8 cellular contexts compared by ENCODE assay signal in the genomic region with DNA sequence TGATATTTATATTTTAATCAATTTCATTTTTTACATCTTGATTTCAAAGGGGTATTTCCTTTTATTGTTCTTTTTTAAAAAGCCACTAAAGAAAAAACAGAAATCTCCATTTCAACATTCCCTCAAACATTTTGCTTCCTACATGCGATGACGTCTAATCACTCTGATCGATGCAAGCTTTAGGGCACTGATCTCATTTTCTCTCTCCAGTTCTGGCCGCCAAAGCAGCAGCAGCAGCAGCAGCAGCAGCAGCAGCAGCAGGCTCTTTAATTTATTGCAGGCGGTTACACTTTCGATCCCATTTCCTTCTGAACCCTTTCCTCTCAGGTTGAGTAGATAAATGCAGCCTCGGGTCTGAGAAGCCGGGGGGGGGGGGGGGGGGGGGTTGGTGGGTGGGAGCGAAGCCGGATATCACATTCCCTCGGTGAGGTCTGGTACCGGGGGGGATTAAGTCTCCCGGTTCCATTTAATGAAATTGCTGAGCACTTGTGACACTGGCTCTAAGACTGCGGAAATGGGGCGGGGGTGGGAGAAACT. TPM values are rescaled to one million over a fixed set of nuclear protein-coding genes. Genes with fewer than 3 reads are reported as not detected.
DNase-seq lines count a peak whose midpoint lies in the region; ATAC-seq and TF ChIP-seq lines count a peak whose summit lies in the region.

No MANE protein-coding gene starts in this region.

- H3K36me3 ChIP-seq in cardiac muscle cell (no peaks in the 10 kb centered on the region), mucosa of descending colon (ENCODE audit: low read depth) (no peaks in the 10 kb centered on the region)

- ATAC-seq in left cardiac atrium (no peak), mucosa of descending colon (no peak)

- H3K4me3 ChIP-seq in cardiac muscle cell (peak overlapping the region; percentile 92), mucosa of descending colon (no peak overlapping the region)

- intact Hi-C loops in left cardiac atrium (cut with DNase I) = no loop called here
- intact Hi-C loops in mucosa of descending colon (cut with DNase I, micrococcal nuclease) = loop anchor here in 1 of 2 donors (10.0 kb wide), 1 partner anchor 958 kb away; no protein-coding TSS in a partner anchor

- peaks cover 3% of the 10 kb centered on the region for H3K4me1 ChIP-seq in cardiac muscle cell (ENCODE audit: low read depth)
- peaks cover 40% of the 10 kb centered on the region for H3K4me1 ChIP-seq in mucosa of descending colon (ENCODE audit: low read depth)

- no peaks in the 10 kb centered on the region for H3K27me3 ChIP-seq in cardiac muscle cell

- H3K9me3 ChIP-seq in cardiac muscle cell (ENCODE audit: low read depth) = no peaks in the 10 kb centered on the region
- no peaks in the 10 kb centered on the region for H3K9me3 ChIP-seq in mucosa of descending colon

- no peak for TF ChIP-seq CTCF in cardiac muscle cell (IDR thresholded peaks at IDR 0.05; ENCODE audit: low read depth, low read length)
- no peak for TF ChIP-seq CTCF in mucosa of descending colon (IDR thresholded peaks at IDR 0.05)

- DNase-seq in cardiac muscle cell (ENCODE audit: low read depth in 1 of 2, low spot score in 1 of 2) (peak; percentile 27 to 64), left cardiac atrium (no peak), NCI-H69 (lab: John Stamatoyannopoulos, UW) (peak; percentile 56), caudate nucleus (lab: John Stamatoyannopoulos, UW) (peak in 11 of 61 donors; percentile 4 to 66 (median 56)), mucosa of descending colon (peak in 2 of 3 donors; percentile 10 to 27), NCI-H1930 (lab: John Stamatoyannopoulos, UW) (no peak), CD1c-positive myeloid dendritic cell (ENCODE audit: extremely low spot score) (no peak), NCI-H1436 (lab: John Stamatoyannopoulos, UW) (no peak)

- H3K27ac ChIP-seq in cardiac muscle cell = peak overlapping the region; percentile 88
- peak overlapping the region; percentile 76 for H3K27ac ChIP-seq in caudate nucleus (ENCODE audit: low read depth, low read length)

RNA-seq across cellular contexts. Expression of gene PCDH7, which starts 3.4 kb away (rescaled TPM):
- total RNA-seq in cardiac muscle cell (146 and 206 TPM in 2 replicates), left cardiac atrium (10 to 100 TPM in 1 of 2 donors, 1 to 10 TPM in 1; 1.5 to 10.6 TPM), mucosa of descending colon (100 to 1,000 TPM in 1 of 3 donors, 10 to 100 TPM in 1, 1 to 10 TPM in 1; 4.5 to 104 (median 10.6) TPM)
- polyA plus RNA-seq in cardiac muscle cell = 56.2 and 79.7 TPM in 2 replicates

Comparison
In these comparisons a context has a peak if more than half of its experiments do, and no peak if none do; other contexts are left out.
1. DNase-seq: peak in cardiac muscle cell (2 of 2), NCI-H69 (single experiment) and mucosa of descending colon (2 of 3); none in left cardiac atrium (single experiment), NCI-H1930 (0 of 2), CD1c-positive myeloid dendritic cell (single experiment) and NCI-H1436 (single experiment).